In the genomic region with DNA sequence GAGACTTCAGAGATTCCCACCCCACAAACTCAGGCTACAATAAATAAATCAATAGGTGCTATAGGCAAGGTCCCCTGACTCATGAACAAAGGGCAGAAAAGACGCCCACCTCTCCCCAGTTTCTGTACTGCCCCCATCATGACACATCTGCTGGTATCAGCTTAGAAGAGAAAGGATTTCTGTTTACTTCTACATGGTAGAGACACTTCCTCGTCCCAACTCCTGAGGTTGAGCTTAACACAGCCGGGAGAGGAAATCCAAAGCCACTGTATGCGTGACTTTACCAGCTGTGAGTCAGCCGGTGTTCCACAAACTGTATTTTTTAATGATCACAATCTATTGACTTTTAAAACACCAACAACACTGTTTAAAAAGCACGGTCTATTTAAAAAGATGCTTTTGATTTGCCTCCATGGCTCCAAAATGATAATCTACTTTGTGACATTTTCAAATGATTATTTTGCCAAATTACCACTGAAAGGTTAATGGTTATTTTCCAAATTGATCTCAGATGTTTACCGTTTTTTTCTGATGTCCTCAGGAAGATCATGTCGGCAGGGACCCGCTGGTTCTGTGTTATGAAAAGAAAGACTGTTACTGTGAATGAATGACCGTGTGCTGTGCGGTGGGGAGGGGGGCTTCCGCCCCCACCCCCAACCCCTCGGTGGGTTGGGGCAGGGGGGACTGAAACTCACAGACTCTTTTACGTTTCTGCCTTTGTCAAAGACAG, we compare ENCODE assay signal across 9 cellular contexts.
DNase-seq lines count a peak whose midpoint lies in the region; ATAC-seq and TF ChIP-seq lines count a peak whose summit lies in the region.
"Had no signal": no experiment of that assay in that cellular context is flagged by ENCODE, and none has a peak within 500 bp of the region (broad histone marks: within the 10 kb centered on the region; RNA-seq: fewer than 3 reads in every experiment).

No MANE protein-coding gene starts in this region.

- CTCF ChIA-PET in activated CD8-positive, alpha-beta T cell treated with anti-CD3 and anti-CD28 coated beads for 36 hours (lab: Charles Lee) = interaction anchor here (1.4 kb wide), 1 partner anchor 104 kb away, joined by 4 read pairs; no protein-coding TSS in a partner anchor
- CTCF ChIA-PET in activated CD8-positive, alpha-beta T cell treated with anti-CD3 and anti-CD28 coated beads, Interleukin-2, amount 10 ng/mL, durations not matched to agents 7 days and 5 days (lab: Charles Lee) = no interaction called here

- peak; percentile 67 for ATAC-seq in activated CD8-positive, alpha-beta T cell treated with anti-CD3 and anti-CD28 coated beads for 36 hours
- ATAC-seq in activated CD8-positive, alpha-beta T cell treated with anti-CD3 and anti-CD28 coated beads, Interleukin-2, amount 10 ng/mL, durations not matched to agents 7 days and 5 days = no peak
- peak; percentile 81 for ATAC-seq in SK-N-SH treated with all-trans-retinoic acid at 6 μM for 48 hours

- H3K27ac ChIP-seq in stomach (peak overlapping the region in 2 of 5 donors; percentile 53 to 56), esophagus muscularis mucosa (replicated peaks in 1 of 4) (no peak overlapping the region)
- H3K27ac ChIP-seq: spleen had no signal

- 23 to 32% (median 29%) methylated on average over 14 of the region's 14 CpGs for WGBS in stomach, 5 donors
- WGBS in esophagus muscularis mucosa = 42% methylated on average over 14 of the region's 14 CpGs

- peaks cover 8 to 34% (median 23%) of the 10 kb centered on the region in 4 donors for H3K4me1 ChIP-seq in stomach
- H3K4me1 ChIP-seq in esophagus muscularis mucosa = peaks cover 0 to 22% (median 15%) of the 10 kb centered on the region in 4 donors

- H3K27ac Mint-ChIP-seq in activated CD8-positive, alpha-beta T cell treated with anti-CD3 and anti-CD28 coated beads for 36 hours = no peak overlapping the region
- no peak overlapping the region for H3K27ac Mint-ChIP-seq in activated CD8-positive, alpha-beta T cell treated with anti-CD3 and anti-CD28 coated beads, Interleukin-2, amount 10 ng/mL, durations not matched to agents 7 days and 5 days

- TF ChIP-seq POLR2A in stomach (IDR thresholded peaks at IDR 0.05) = no peak
- TF ChIP-seq POLR2A in esophagus muscularis mucosa (IDR thresholded peaks at IDR 0.05; ENCODE audit: low read depth) = no peak

- H3K27me3 ChIP-seq in stomach = no peaks in the 10 kb centered on the region
- H3K27me3 ChIP-seq in esophagus muscularis mucosa = no peaks in the 10 kb centered on the region

- TF ChIP-seq EP300 in stomach (IDR thresholded peaks at IDR 0.05) = no peak
- no peak for TF ChIP-seq EP300 in esophagus muscularis mucosa (IDR thresholded peaks at IDR 0.05)

- H3K9me3 Mint-ChIP-seq in activated CD8-positive, alpha-beta T cell treated with anti-CD3 and anti-CD28 coated beads for 36 hours = no peaks in the 10 kb centered on the region
- no peaks in the 10 kb centered on the region for H3K9me3 Mint-ChIP-seq in activated CD8-positive, alpha-beta T cell treated with anti-CD3 and anti-CD28 coated beads, Interleukin-2, amount 10 ng/mL, durations not matched to agents 7 days and 5 days (ENCODE audit: insufficient read depth)

- peaks cover 19% of the 10 kb centered on the region for H3K4me1 Mint-ChIP-seq in activated CD8-positive, alpha-beta T cell treated with anti-CD3 and anti-CD28 coated beads for 36 hours (ENCODE audit: low read depth)
- peaks cover 19% of the 10 kb centered on the region for H3K4me1 Mint-ChIP-seq in activated CD8-positive, alpha-beta T cell treated with anti-CD3 and anti-CD28 coated beads, Interleukin-2, amount 10 ng/mL, durations not matched to agents 7 days and 5 days (ENCODE audit: low read depth)

- DNase-seq in activated CD8-positive, alpha-beta T cell treated with anti-CD3 and anti-CD28 coated beads for 36 hours = peak; percentile 53
- DNase-seq in activated CD8-positive, alpha-beta T cell treated with anti-CD3 and anti-CD28 coated beads, Interleukin-2, amount 10 ng/mL, durations not matched to agents 7 days and 5 days = no peak
- peak; percentile 75 for DNase-seq in foreskin melanocyte
- peak; percentile 31 for DNase-seq in stomach
- DNase-seq in NCI-H1694 treated with DMSO at 0.1 percent for 48 hours (lab: John Stamatoyannopoulos, UW) = no peak
- DNase-seq in posterior cingulate gyrus = no peak
- no peak for DNase-seq in esophagus muscularis mucosa (ENCODE audit: extremely low spot score)
- DNase-seq: spleen had no signal

- no peak for TF ChIP-seq CTCF in activated CD8-positive, alpha-beta T cell treated with anti-CD3 and anti-CD28 coated beads for 36 hours (IDR thresholded peaks at IDR 0.05)
- TF ChIP-seq CTCF in stomach (IDR thresholded peaks at IDR 0.05) (no peak), esophagus muscularis mucosa (IDR thresholded peaks at IDR 0.05) (no peak)

- H3K27me3 Mint-ChIP-seq in activated CD8-positive, alpha-beta T cell treated with anti-CD3 and anti-CD28 coated beads for 36 hours = peaks cover 16% of the 10 kb centered on the region
- H3K27me3 Mint-ChIP-seq in activated CD8-positive, alpha-beta T cell treated with anti-CD3 and anti-CD28 coated beads, Interleukin-2, amount 10 ng/mL, durations not matched to agents 7 days and 5 days (ENCODE audit: low read depth) = peaks cover 17% of the 10 kb centered on the region

- H3K4me3 Mint-ChIP-seq in activated CD8-positive, alpha-beta T cell treated with anti-CD3 and anti-CD28 coated beads for 36 hours = no peak overlapping the region
- no peak overlapping the region for H3K4me3 Mint-ChIP-seq in activated CD8-positive, alpha-beta T cell treated with anti-CD3 and anti-CD28 coated beads, Interleukin-2, amount 10 ng/mL, durations not matched to agents 7 days and 5 days

- H3K9me3 ChIP-seq in stomach (no peaks in the 10 kb centered on the region), esophagus muscularis mucosa (no peaks in the 10 kb centered on the region)
- H3K9me3 ChIP-seq: spleen had no signal

- POLR2A ChIA-PET in activated CD8-positive, alpha-beta T cell treated with anti-CD3 and anti-CD28 coated beads for 36 hours (lab: Charles Lee) = no interaction called here
- POLR2A ChIA-PET in activated CD8-positive, alpha-beta T cell treated with anti-CD3 and anti-CD28 coated beads, Interleukin-2, amount 10 ng/mL, durations not matched to agents 7 days and 5 days (lab: Charles Lee) = no interaction called here

- no peaks in the 10 kb centered on the region for H3K36me3 Mint-ChIP-seq in activated CD8-positive, alpha-beta T cell treated with anti-CD3 and anti-CD28 coated beads for 36 hours (ENCODE audit: low read depth)
- no peaks in the 10 kb centered on the region for H3K36me3 Mint-ChIP-seq in activated CD8-positive, alpha-beta T cell treated with anti-CD3 and anti-CD28 coated beads, Interleukin-2, amount 10 ng/mL, durations not matched to agents 7 days and 5 days (ENCODE audit: low read depth)

- intact Hi-C loops in activated CD8-positive, alpha-beta T cell treated with anti-CD3 and anti-CD28 coated beads for 36 hours (cut with micrococcal nuclease) = no loop called here
- intact Hi-C loops in stomach (cut with DNase I; ENCODE audit: low total_unique reads) (no loop called here), posterior cingulate gyrus (cut with DNase I) (no loop called here), esophagus muscularis mucosa (cut with DNase I) (no loop called here)

- no peak overlapping the region for H3K4me3 ChIP-seq in stomach
- H3K4me3 ChIP-seq in esophagus muscularis mucosa = no peak overlapping the region
- H3K4me3 ChIP-seq: spleen had no signal

- H3K36me3 ChIP-seq in stomach = peaks cover 7 to 39% (median 28%) of the 10 kb centered on the region in 4 donors
- H3K36me3 ChIP-seq in esophagus muscularis mucosa = peaks cover 0 to 38% (median 16%) of the 10 kb centered on the region in 4 donors

TF ChIP-seq in SK-N-SH treated with all-trans-retinoic acid at 6 μM for 48 hours, 23 proteins besides CTCF, POLR2A, EP300 and RAD21 (continues in another document):
- TF ChIP-seq, protein P1, sequence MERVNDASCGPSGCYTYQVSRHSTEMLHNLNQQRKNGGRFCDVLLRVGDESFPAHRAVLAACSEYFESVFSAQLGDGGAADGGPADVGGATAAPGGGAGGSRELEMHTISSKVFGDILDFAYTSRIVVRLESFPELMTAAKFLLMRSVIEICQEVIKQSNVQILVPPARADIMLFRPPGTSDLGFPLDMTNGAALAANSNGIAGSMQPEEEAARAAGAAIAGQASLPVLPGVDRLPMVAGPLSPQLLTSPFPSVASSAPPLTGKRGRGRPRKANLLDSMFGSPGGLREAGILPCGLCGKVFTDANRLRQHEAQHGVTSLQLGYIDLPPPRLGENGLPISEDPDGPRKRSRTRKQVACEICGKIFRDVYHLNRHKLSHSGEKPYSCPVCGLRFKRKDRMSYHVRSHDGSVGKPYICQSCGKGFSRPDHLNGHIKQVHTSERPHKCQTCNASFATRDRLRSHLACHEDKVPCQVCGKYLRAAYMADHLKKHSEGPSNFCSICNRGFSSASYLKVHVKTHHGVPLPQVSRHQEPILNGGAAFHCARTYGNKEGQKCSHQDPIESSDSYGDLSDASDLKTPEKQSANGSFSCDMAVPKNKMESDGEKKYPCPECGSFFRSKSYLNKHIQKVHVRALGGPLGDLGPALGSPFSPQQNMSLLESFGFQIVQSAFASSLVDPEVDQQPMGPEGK (CRISPR knock-in tag; IDR thresholded peaks at IDR 0.05; ENCODE audit: borderline replicate concordance) = no peak
- TF ChIP-seq RARB (CRISPR knock-in tag; IDR thresholded peaks at IDR 0.05) = no peak
- TF ChIP-seq CSDC2 (CRISPR knock-in tag; IDR thresholded peaks at IDR 0.05) = no peak
- TF ChIP-seq ZNF70 (CRISPR knock-in tag; IDR thresholded peaks at IDR 0.05) = no peak
- peak; percentile 78 for TF ChIP-seq TCF4 (CRISPR knock-in tag; IDR thresholded peaks at IDR 0.05; ENCODE audit: borderline replicate concordance)

Comparison
In these comparisons a context has a peak if more than half of its experiments do, and no peak if none do; other contexts are left out.
1. DNase-seq: peak in activated CD8-positive, alpha-beta T cell treated with anti-CD3 and anti-CD28 coated beads for 36 hours (single experiment), foreskin melanocyte (single experiment) and stomach (single experiment); none in activated CD8-positive, alpha-beta T cell treated with anti-CD3 and anti-CD28 coated beads, Interleukin-2, amount 10 ng/mL, durations not matched to agents 7 days and 5 days (single experiment), NCI-H1694 treated with DMSO at 0.1 percent for 48 hours (single experiment), posterior cingulate gyrus (0 of 10) and esophagus muscularis mucosa (single experiment).